21 cellular contexts compared by ENCODE assay signal in genomic region chr12:98151105-98151504, GRCh38.
DNase-seq lines count a peak whose midpoint lies in the region; ATAC-seq and TF ChIP-seq lines count a peak whose summit lies in the region.
"Had no signal": no experiment of that assay in that cellular context is flagged by ENCODE, and none has a peak within 500 bp of the region (broad histone marks: within the 10 kb centered on the region; RNA-seq: fewer than 3 reads in every experiment).

No MANE protein-coding gene starts in this region.

- no peak overlapping the region for H3K9ac ChIP-seq in neural progenitor cell

- ATAC-seq in activated CD8-positive, alpha-beta T cell treated with anti-CD3 and anti-CD28 coated beads, Interleukin-2, amount 10 ng/mL, durations not matched to agents 7 days and 5 days: no peak
- ATAC-seq: HCT116, HepG2 had no signal

- POLR2A ChIA-PET in A673 (lab: Charles Lee; ENCODE audit: low non-redundant PET): no interaction called here
- POLR2A ChIA-PET in OCI-LY7 (lab: Charles Lee): interaction anchor here (0.6 to 3.1 kb wide), 5 partner anchors 8 to 322 kb away, joined by 3 to 14 read pairs (median 4); no protein-coding TSS in a partner anchor
- POLR2A ChIA-PET in activated CD8-positive, alpha-beta T cell treated with anti-CD3 and anti-CD28 coated beads, Interleukin-2, amount 10 ng/mL, durations not matched to agents 7 days and 5 days (lab: Charles Lee): no interaction called here

- peak overlapping the region; percentile 9; the same call in 1 of the 2 replicates for H2AFZ ChIP-seq in OCI-LY7 (ENCODE audit: low read length)
- no peak overlapping the region for H2AFZ ChIP-seq in neural progenitor cell (replicated peaks)

- H3K27ac Mint-ChIP-seq in neural progenitor cell: peak overlapping the region; percentile 28
- no peak overlapping the region for H3K27ac Mint-ChIP-seq in activated CD8-positive, alpha-beta T cell treated with anti-CD3 and anti-CD28 coated beads, Interleukin-2, amount 10 ng/mL, durations not matched to agents 7 days and 5 days
- H3K27ac Mint-ChIP-seq: CD4-positive, CD25-positive, alpha-beta regulatory T cell; CD8-positive, alpha-beta memory T cell; HFFc6 had no signal

- H3K79me2 ChIP-seq in OCI-LY7 (ENCODE audit: insufficient read depth, low read depth, low read length) (no peaks in the 10 kb centered on the region), neural progenitor cell (ENCODE audit: low read depth) (no peaks in the 10 kb centered on the region)

- H3K4me2 ChIP-seq in OCI-LY7 (ENCODE audit: low read length) (no peak overlapping the region), neural progenitor cell (no peak overlapping the region)

- no peaks in the 10 kb centered on the region for H4K20me1 ChIP-seq in OCI-LY7 (ENCODE audit: insufficient read depth, low read length)
- no peaks in the 10 kb centered on the region for H4K20me1 ChIP-seq in neural progenitor cell (ENCODE audit: low read depth)

- no peak overlapping the region for H3K4me3 Mint-ChIP-seq in neural progenitor cell
- H3K4me3 Mint-ChIP-seq in activated CD8-positive, alpha-beta T cell treated with anti-CD3 and anti-CD28 coated beads, Interleukin-2, amount 10 ng/mL, durations not matched to agents 7 days and 5 days: no peak overlapping the region
- H3K4me3 Mint-ChIP-seq: CD4-positive, CD25-positive, alpha-beta regulatory T cell; CD8-positive, alpha-beta memory T cell; HFFc6 had no signal

- H3K36me3 ChIP-seq in A673 (ENCODE audit: insufficient read depth, low read length, poor library complexity, severe bottlenecking): no peaks in the 10 kb centered on the region
- H3K36me3 ChIP-seq in OCI-LY7 (ENCODE audit: insufficient read depth, low read length): no peaks in the 10 kb centered on the region
- no peaks in the 10 kb centered on the region for H3K36me3 ChIP-seq in neural progenitor cell
- H3K36me3 ChIP-seq: BE2C had no signal

- H3K9me3 ChIP-seq in A673 (ENCODE audit: low read depth, low read length, poor library complexity, severe bottlenecking) (no peaks in the 10 kb centered on the region), OCI-LY7 (ENCODE audit: low read length) (no peaks in the 10 kb centered on the region), neural progenitor cell (ENCODE audit: low read depth) (no peaks in the 10 kb centered on the region)
- H3K9me3 ChIP-seq: BE2C had no signal

- H3F3A ChIP-seq in neural progenitor cell (ENCODE audit: low read depth): peaks cover 5% of the 10 kb centered on the region

- H3K9me2 ChIP-seq in OCI-LY7 (ENCODE audit: insufficient read depth, low read length): no peaks in the 10 kb centered on the region

- intact Hi-C loops in A673 (cut with micrococcal nuclease; ENCODE audit: unreplicated experiment): loop anchor here (5.0 to 10.0 kb wide), 2 partner anchors 221 to 1156 kb away; no protein-coding TSS in a partner anchor
- intact Hi-C loops in OCI-LY7 (cut with micrococcal nuclease; ENCODE audit: unreplicated experiment): no loop called here
- intact Hi-C loops in cardiac septum (cut with DNase I): no loop called here

- peaks cover 2% of the 10 kb centered on the region for H3K9me3 Mint-ChIP-seq in neural progenitor cell
- no peaks in the 10 kb centered on the region for H3K9me3 Mint-ChIP-seq in activated CD8-positive, alpha-beta T cell treated with anti-CD3 and anti-CD28 coated beads, Interleukin-2, amount 10 ng/mL, durations not matched to agents 7 days and 5 days (ENCODE audit: insufficient read depth)
- H3K9me3 Mint-ChIP-seq: CD8-positive, alpha-beta memory T cell had no signal

- DNase-seq in A673 (ENCODE audit: low spot score) (peak; percentile 57), DMS79 (lab: John Stamatoyannopoulos, UW) (peak; percentile 78), OCI-LY7 (ENCODE audit: low spot score) (no peak), neural progenitor cell (ENCODE audit: low spot score) (no peak), cardiac septum (ENCODE audit: low spot score) (no peak)
- no peak for DNase-seq in stimulated activated CD4-positive, alpha-beta T cell treated with anti-CD3 and anti-CD28 coated beads, Interleukin-4, amount 100 ng/mL, for 1 hour
- no peak for DNase-seq in activated CD8-positive, alpha-beta T cell treated with anti-CD3 and anti-CD28 coated beads, Interleukin-2, amount 10 ng/mL, durations not matched to agents 7 days and 5 days
- DNase-seq: ACHN; BE2C; C1 segment of cervical spinal cord; CD4-positive, CD25-positive, alpha-beta regulatory T cell; CD8-positive, alpha-beta memory T cell; COR-L47; EL; GOT3; H7; HFFc6; KBM-7 had no signal

- peaks cover 23% of the 10 kb centered on the region for H3K4me1 Mint-ChIP-seq in neural progenitor cell
- no peaks in the 10 kb centered on the region for H3K4me1 Mint-ChIP-seq in activated CD8-positive, alpha-beta T cell treated with anti-CD3 and anti-CD28 coated beads, Interleukin-2, amount 10 ng/mL, durations not matched to agents 7 days and 5 days (ENCODE audit: low read depth)
- H3K4me1 Mint-ChIP-seq: CD4-positive, CD25-positive, alpha-beta regulatory T cell; CD8-positive, alpha-beta memory T cell; IgD-negative memory B cell had no signal

- CTCF ChIA-PET in A673 (lab: Charles Lee): no interaction called here
- CTCF ChIA-PET in OCI-LY7 (lab: Charles Lee; ENCODE audit: unreplicated experiment): no interaction called here
- CTCF ChIA-PET in activated CD8-positive, alpha-beta T cell treated with anti-CD3 and anti-CD28 coated beads, Interleukin-2, amount 10 ng/mL, durations not matched to agents 7 days and 5 days (lab: Charles Lee): interaction anchor here (0.7 kb wide), 1 partner anchor 502 kb away, joined by 3 read pairs; no protein-coding TSS in a partner anchor

- TF ChIP-seq CTCF in A673 (conservative IDR thresholded peaks at IDR 0.05; ENCODE audit: low read depth, low read length) (no peak), OCI-LY7 (conservative IDR thresholded peaks at IDR 0.05; ENCODE audit: low read length) (no peak), neural progenitor cell (IDR thresholded peaks at IDR 0.05) (no peak)

- H3K36me3 Mint-ChIP-seq in neural progenitor cell: peaks cover 3% of the 10 kb centered on the region
- H3K36me3 Mint-ChIP-seq in activated CD8-positive, alpha-beta T cell treated with anti-CD3 and anti-CD28 coated beads, Interleukin-2, amount 10 ng/mL, durations not matched to agents 7 days and 5 days (ENCODE audit: low read depth): no peaks in the 10 kb centered on the region
- H3K36me3 Mint-ChIP-seq: CD4-positive, CD25-positive, alpha-beta regulatory T cell; CD8-positive, alpha-beta memory T cell; IgD-negative memory B cell had no signal

- no peak overlapping the region for H3K4me3 ChIP-seq in A673 (ENCODE audit: low read depth, low read length, poor library complexity, severe bottlenecking)
- H3K4me3 ChIP-seq in OCI-LY7 (ENCODE audit: low read depth, low read length, poor library complexity, severe bottlenecking): no peak overlapping the region
- no peak overlapping the region for H3K4me3 ChIP-seq in neural progenitor cell

- H3K4me1 ChIP-seq in A673 (ENCODE audit: insufficient read depth, low read length, poor library complexity, severe bottlenecking) (peaks cover 36% of the 10 kb centered on the region), OCI-LY7 (ENCODE audit: insufficient read depth, low read length, poor library complexity, severe bottlenecking) (peaks cover 17% of the 10 kb centered on the region), neural progenitor cell (peaks cover 28% of the 10 kb centered on the region)
- H3K4me1 ChIP-seq: BE2C had no signal

- H3K27me3 Mint-ChIP-seq in neural progenitor cell (ENCODE audit: insufficient read depth, low read depth): no peaks in the 10 kb centered on the region
- H3K27me3 Mint-ChIP-seq in activated CD8-positive, alpha-beta T cell treated with anti-CD3 and anti-CD28 coated beads, Interleukin-2, amount 10 ng/mL, durations not matched to agents 7 days and 5 days (ENCODE audit: low read depth): no peaks in the 10 kb centered on the region
- H3K27me3 Mint-ChIP-seq: CD4-positive, CD25-positive, alpha-beta regulatory T cell had no signal

- H3K27me3 ChIP-seq in A673 (replicated peaks; ENCODE audit: insufficient read depth, low read depth, low read length, poor library complexity) (no peaks in the 10 kb centered on the region), neural progenitor cell (no peaks in the 10 kb centered on the region)
- H3K27me3 ChIP-seq: BE2C had no signal

- BruUV-seq in A673 (replicated peaks; lab: Mats Ljungman, UMichigan) (no TSS peak), OCI-LY7 (replicated peaks; lab: Mats Ljungman, UMichigan) (no TSS peak)

- H3K27ac ChIP-seq in A673 (ENCODE audit: low read depth, low read length, poor library complexity, severe bottlenecking) (peak overlapping the region; percentile 72), OCI-LY7 (ENCODE audit: low read depth, low read length, poor library complexity, severe bottlenecking) (no peak overlapping the region), neural progenitor cell (no peak overlapping the region)

Comparison
In these comparisons a context has a peak if more than half of its experiments do, and no peak if none do; other contexts are left out.
1. DNase-seq: peak in A673 (single experiment) and DMS79 (single experiment); none in OCI-LY7 (single experiment), neural progenitor cell (single experiment), cardiac septum (single experiment), stimulated activated CD4-positive, alpha-beta T cell treated with anti-CD3 and anti-CD28 coated beads, Interleukin-4, amount 100 ng/mL, for 1 hour (single experiment) and activated CD8-positive, alpha-beta T cell treated with anti-CD3 and anti-CD28 coated beads, Interleukin-2, amount 10 ng/mL, durations not matched to agents 7 days and 5 days (single experiment).